ENCODE assay signal across 10 cellular contexts in the genomic region with DNA sequence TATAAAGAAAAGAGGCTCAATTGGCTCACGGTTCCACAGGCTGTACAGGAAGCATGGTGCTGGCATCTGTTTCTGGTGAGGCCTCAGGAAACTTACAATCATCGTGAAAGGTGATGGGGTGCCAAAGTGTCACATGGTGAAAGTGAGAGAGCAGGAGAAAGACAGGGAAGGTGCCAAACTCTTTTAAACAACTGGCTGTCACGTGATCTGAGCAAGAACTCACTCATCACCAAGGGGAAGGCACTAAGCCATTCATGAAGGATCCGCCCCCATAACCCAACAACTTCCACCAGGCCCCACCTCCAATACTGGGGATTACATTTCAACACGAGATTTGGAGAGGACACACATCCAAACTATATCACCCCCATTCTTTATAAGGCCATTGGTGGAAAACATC. TPM values are rescaled to one million over a fixed set of nuclear protein-coding genes. Genes with fewer than 3 reads are reported as not detected.
"Had no signal": no experiment of that assay in that cellular context is flagged by ENCODE, and none has a peak within 500 bp of the region (broad histone marks: within the 10 kb centered on the region; RNA-seq: fewer than 3 reads in every experiment).

No MANE protein-coding gene starts in this region.

- H3K9ac ChIP-seq: KMS-11 had no signal

- FAIRE-seq: H1, H54, HTR-8/SVneo had no signal

- DNase-seq: H9, HCEC 1CT, KBM-7 had no signal

- H3K27ac ChIP-seq: KMS-11 had no signal

- H3K4me2 ChIP-seq: GM23338, KMS-11 had no signal

- ATAC-seq: GM23338 had no signal

- H2AFZ ChIP-seq: GM23338 had no signal

- H3K4me3 ChIP-seq: GM23338 had no signal

RNA-seq across cellular contexts. Expression of a gene that starts 28.4 kb away (rescaled TPM):
- total RNA-seq: HT-29 had no signal
- polyA plus RNA-seq: IgD-negative memory B cell had no signal
